ENCODE assay signal across 11 cellular contexts in genomic region chr9:34592895-34593601, GRCh38. TPM values are rescaled to one million over a fixed set of nuclear protein-coding genes. Genes with fewer than 3 reads are reported as not detected.
DNase-seq lines count a peak whose midpoint lies in the region; ATAC-seq, FAIRE-seq and TF ChIP-seq lines count a peak whose summit lies in the region.
"Had no signal": no experiment of that assay in that cellular context is flagged by ENCODE, and none has a peak within 500 bp of the region (broad histone marks: within the 10 kb centered on the region; RNA-seq: fewer than 3 reads in every experiment).

No MANE protein-coding gene starts in this region.

- no peaks in the 10 kb centered on the region for H3K36me3 ChIP-seq in IMR-90 (ENCODE audit: control insufficient read depth, insufficient read depth, low read length)
- no peaks in the 10 kb centered on the region for H3K36me3 ChIP-seq in endothelial cell of umbilical vein (ENCODE audit: control insufficient read depth in 2 of 2, extremely low read depth in 1 of 2, insufficient read depth in 2 of 2, low read length in 2 of 2)
- no peaks in the 10 kb centered on the region for H3K36me3 ChIP-seq in Karpas-422 (ENCODE audit: insufficient read depth, low read length)

- H2BK15ac ChIP-seq in IMR-90 (ENCODE audit: low read depth, low read length), result no peak overlapping the region

- dilution Hi-C loops in IMR-90 (cut with HindIII; ENCODE audit: low sequenced_read_pairs, unreplicated experiment) (no loop called here), endothelial cell of umbilical vein (cut with MboI; ENCODE audit: extremely low pct_ligation_motif_present, low sequenced_read_pairs) (no loop called here)

- no peak overlapping the region for H2AK5ac ChIP-seq in IMR-90 (ENCODE audit: low read depth, low read length)

- no peaks in the 10 kb centered on the region for H3K79me1 ChIP-seq in IMR-90 (ENCODE audit: low read depth in 1 of 2, low read length in 2 of 2)

- H2AFZ ChIP-seq in IMR-90 (replicated peaks; ENCODE audit: low read length, poor library complexity) (no peak overlapping the region), endothelial cell of umbilical vein (ENCODE audit: low read depth, low read length) (no peak overlapping the region), Karpas-422 (ENCODE audit: low read length) (no peak overlapping the region)

- DNase-seq in AG20443 (ENCODE audit: low spot score), result peak; percentile 58
- no peak for DNase-seq in IMR-90
- no peak for DNase-seq in endothelial cell of umbilical vein (ENCODE audit: low read depth, low spot score)
- DNase-seq in midbrain (lab: John Stamatoyannopoulos, UW), result peak; percentile 73
- no peak for DNase-seq in GM10248 (ENCODE audit: extremely low spot score)
- no peak for DNase-seq in Karpas-422
- DNase-seq in NCI-H2196 (lab: John Stamatoyannopoulos, UW; ENCODE audit: unreplicated experiment), result no peak
- no peak for DNase-seq in dedifferentiated amniotic fluid mesenchymal stem cell (ENCODE audit: extremely low spot score)

- no peaks in the 10 kb centered on the region for H3K9me2 ChIP-seq in Karpas-422 (replicated peaks; ENCODE audit: insufficient read depth, low read length)

- H3K4me3 ChIP-seq in IMR-90 (ENCODE audit: insufficient read depth, low read depth, low read length), result no peak overlapping the region
- no peak overlapping the region for H3K4me3 ChIP-seq in endothelial cell of umbilical vein (replicated peaks in 1 of 3; ENCODE audit: insufficient read depth in 1 of 3, low read depth in 1 of 3, low read length in 3 of 3)
- H3K4me3 ChIP-seq in Karpas-422 (ENCODE audit: low read length), result no peak overlapping the region

- H3K4me1 ChIP-seq in IMR-90 (ENCODE audit: control insufficient read depth, insufficient read depth, low read length) (no peaks in the 10 kb centered on the region; the same call in 1 of the 2 replicates), endothelial cell of umbilical vein (ENCODE audit: control insufficient read depth, extremely low read depth, insufficient read depth, low read length) (no peaks in the 10 kb centered on the region), Karpas-422 (ENCODE audit: low read length) (no peaks in the 10 kb centered on the region)

- no peak for TF ChIP-seq RAD21 in IMR-90 (IDR thresholded peaks at IDR 0.05; ENCODE audit: low read length)

- POLR2A ChIA-PET in IMR-90 (lab: Charles Lee; ENCODE audit: unreplicated experiment) (no interaction called here), endothelial cell of umbilical vein (lab: Charles Lee) (no interaction called here), GM10248 (lab: Yijun Ruan, JAX) (no interaction called here)

- H4K20me1 ChIP-seq in IMR-90 (ENCODE audit: insufficient read depth, low read length) (peaks cover 7% of the 10 kb centered on the region; the same call in 1 of the 2 replicates), endothelial cell of umbilical vein (replicated peaks; ENCODE audit: control insufficient read depth, extremely low read depth, insufficient read depth, low read length) (no peaks in the 10 kb centered on the region), Karpas-422 (ENCODE audit: insufficient read depth, low read depth, low read length) (peaks cover 4% of the 10 kb centered on the region; the same call in 1 of the 2 replicates)

- no peak for TF ChIP-seq POLR2A in IMR-90 (IDR thresholded peaks at IDR 0.05; ENCODE audit: low read depth, low read length)
- no peak for TF ChIP-seq POLR2A in endothelial cell of umbilical vein (IDR thresholded peaks at IDR 0.05; ENCODE audit: low read depth, low read length)

- H3K14ac ChIP-seq in IMR-90 (replicated peaks; ENCODE audit: low read depth, low read length), result no peak overlapping the region

- no peaks in the 10 kb centered on the region for H3K9me3 ChIP-seq in IMR-90 (ENCODE audit: control insufficient read depth, insufficient read depth, low read length)
- H3K9me3 ChIP-seq in endothelial cell of umbilical vein (replicated peaks; ENCODE audit: control insufficient read depth, insufficient read depth, low read length), result no peaks in the 10 kb centered on the region
- no peaks in the 10 kb centered on the region for H3K9me3 ChIP-seq in Karpas-422 (ENCODE audit: low read length)

- no peak overlapping the region for H3K56ac ChIP-seq in IMR-90 (ENCODE audit: extremely low read depth, insufficient read depth, low read length)

- BruUV-seq in IMR-90 (replicated peaks; lab: Mats Ljungman, UMichigan) (no TSS peak), endothelial cell of umbilical vein (replicated peaks; lab: Mats Ljungman, UMichigan) (no TSS peak)

- no peak overlapping the region for H4K5ac ChIP-seq in IMR-90 (ENCODE audit: low read depth, low read length)

- H4K8ac ChIP-seq in IMR-90 (ENCODE audit: low read depth in 2 of 2, low read length in 2 of 2), result no peak overlapping the region

- no peak overlapping the region for H3K18ac ChIP-seq in IMR-90 (ENCODE audit: low read depth, low read length)

- H3K9ac ChIP-seq in IMR-90 (ENCODE audit: low read depth, low read length) (no peak overlapping the region), endothelial cell of umbilical vein (replicated peaks; ENCODE audit: extremely low read depth, insufficient read depth, low read length) (no peak overlapping the region), Karpas-422 (ENCODE audit: low read length) (no peak overlapping the region)

- 0 out of 2 replicates have a peak overlapping the region, but pooled peaks have one; percentile 1 for H3K23ac ChIP-seq in IMR-90 (ENCODE audit: low read depth, low read length)

- H3K4me2 ChIP-seq in IMR-90 (ENCODE audit: low read depth, low read length), result no peak overlapping the region
- H3K4me2 ChIP-seq in endothelial cell of umbilical vein (ENCODE audit: insufficient read depth, low read length), result no peak overlapping the region
- H3K4me2 ChIP-seq in Karpas-422 (ENCODE audit: low read depth, low read length, poor library complexity, severe bottlenecking), result no peak overlapping the region

- 2% methylated on average over 8 of the region's 26 CpGs; no CpG with 5 or more reads in 1 of the 2 experiments for WGBS in IMR-90 (ENCODE audit: extremely low coverage in 2 of 2, insufficient read length in 1 of 2), 2 experiments

- TF ChIP-seq CTCF in IMR-90 (conservative IDR thresholded peaks at IDR 0.05; ENCODE audit: low read depth, low read length) (no peak), endothelial cell of umbilical vein (IDR thresholded peaks at IDR 0.05; ENCODE audit: extremely low read depth in 1 of 2, insufficient read depth in 1 of 2, low read depth in 1 of 2, low read length in 2 of 2) (no peak), GM10248 (IDR thresholded peaks at IDR 0.05; ENCODE audit: control extremely low read depth, extremely low read depth, low read depth, missing control alignments) (no peak)

- H3K27ac ChIP-seq in IMR-90 (ENCODE audit: insufficient read depth, low read length) (no peak overlapping the region), endothelial cell of umbilical vein (ENCODE audit: insufficient read depth, low read depth, low read length) (no peak overlapping the region), Karpas-422 (ENCODE audit: low read length) (no peak overlapping the region)
- H3K27ac ChIP-seq: RWPE1 had no signal

- ATAC-seq in IMR-90 (ENCODE audit: low read depth), result no peak

- intact Hi-C loops in IMR-90 (cut with micrococcal nuclease) (no loop called here), endothelial cell of umbilical vein (cut with micrococcal nuclease) (loop anchor here (2.0 kb wide), 1 partner anchor 156 kb away; no protein-coding TSS in a partner anchor)

- H3K27me3 ChIP-seq in IMR-90 (ENCODE audit: control insufficient read depth, insufficient read depth, low read length) (peaks cover 80% of the 10 kb centered on the region), endothelial cell of umbilical vein (ENCODE audit: control insufficient read depth in 2 of 2, insufficient read depth in 2 of 2, low read length in 2 of 2) (peaks cover 58 to 59% of the 10 kb centered on the region in 2 experiments), Karpas-422 (ENCODE audit: low read length) (no peaks in the 10 kb centered on the region)

- no peak for FAIRE-seq in endothelial cell of umbilical vein (lab: Jason Lieb, UNC)

- no peak overlapping the region for H2BK20ac ChIP-seq in IMR-90 (ENCODE audit: low read depth, low read length)

- H2BK120ac ChIP-seq in IMR-90 (ENCODE audit: low read depth, low read length), result no peak overlapping the region

- no peak overlapping the region for H2BK5ac ChIP-seq in IMR-90 (ENCODE audit: low read depth, low read length, poor library complexity, severe bottlenecking)

- CTCF ChIA-PET in IMR-90 (lab: Yijun Ruan, JAX) (interaction anchor here (1.9 to 3.3 kb wide), 2 partner anchors 11 to 46 kb away, joined by 8 to 35 read pairs; no protein-coding TSS in a partner anchor), endothelial cell of umbilical vein (lab: Charles Lee) (interaction anchor here (1.1 to 5.1 kb wide), 9 partner anchors 12 to 189 kb away, joined by 4 to 326 read pairs (median 58); no protein-coding TSS in a partner anchor), GM10248 (lab: Yijun Ruan, JAX) (interaction anchor here (1.1 to 5.1 kb wide), 16 partner anchors 10 to 189 kb away, joined by 3 to 46 read pairs (median 12); partner anchors contain the start of genes RPP25L and SIGMAR1)

- no peak overlapping the region for H4K91ac ChIP-seq in IMR-90 (ENCODE audit: insufficient read depth, low read depth, low read length)

- H3K9me1 ChIP-seq in IMR-90 (ENCODE audit: insufficient read depth, low read length), result no peaks in the 10 kb centered on the region
- no peaks in the 10 kb centered on the region for H3K9me1 ChIP-seq in endothelial cell of umbilical vein (replicated peaks; ENCODE audit: control insufficient read depth, extremely low read depth, insufficient read depth, low read length)

- H3K79me2 ChIP-seq in endothelial cell of umbilical vein (ENCODE audit: control insufficient read depth, insufficient read depth, low read length) (no peaks in the 10 kb centered on the region), Karpas-422 (ENCODE audit: low read length) (no peaks in the 10 kb centered on the region)

- no peak overlapping the region for H2AK9ac ChIP-seq in IMR-90 (replicated peaks; ENCODE audit: low read depth, low read length, poor library complexity)

- in situ Hi-C loops in IMR-90 (cut with MboI; ENCODE audit: low sequenced_read_pairs), result no loop called here

- no peak overlapping the region for H3K4ac ChIP-seq in IMR-90 (ENCODE audit: low read depth, low read length)

RNA-seq across cellular contexts. Expression of gene CNTFR, which starts 3.5 kb away (rescaled TPM):
- total RNA-seq in IMR-90 (2012; rRNA removed) (not detected in 2 replicates), endothelial cell of umbilical vein (not detected in 2 replicates)
- polyA plus RNA-seq in IMR-90 (2012; rRNA removed) (not detected in 2 replicates), endothelial cell of umbilical vein (not detected in 2 replicates)
- 0.02 TPM in 1 of 2 replicates, not detected in the other for polyA plus RNA-seq in IMR-90 (2012; cell fraction: cytosol; rRNA removed)
- not detected in 2 replicates for polyA plus RNA-seq in IMR-90 (2012; cell fraction: nucleus; rRNA removed; ENCODE audit: low replicate concordance)
- not detected in 2 replicates for polyA plus RNA-seq in endothelial cell of umbilical vein (2011; cell fraction: cytosol; rRNA removed)
- polyA plus RNA-seq in endothelial cell of umbilical vein (2011; cell fraction: nucleus; rRNA removed), result not detected in 2 replicates
- not detected in 2 replicates for polyA plus RNA-seq in endothelial cell of umbilical vein (2012)
- not detected in 2 replicates for polyA minus RNA-seq in endothelial cell of umbilical vein
- not detected for polyA minus RNA-seq in endothelial cell of umbilical vein (2011; cell fraction: cytosol; rRNA and poly(A)+ RNA removed)
- not detected in 2 replicates for polyA minus RNA-seq in endothelial cell of umbilical vein (2011; cell fraction: nucleus; rRNA and poly(A)+ RNA removed)
- not detected in 2 replicates for total RNA-seq in Karpas-422 (2014; rRNA removed; shearing (Covaris generic); ENCODE audit: low replicate concordance)

RNA-seq across cellular contexts. Expression of gene RPP25L, which starts 18.8 kb away (rescaled TPM):
- total RNA-seq in IMR-90 (2012; rRNA removed) (13.3 and 20.4 TPM in 2 replicates), endothelial cell of umbilical vein (15.1 and 15.7 TPM in 2 replicates)
- polyA plus RNA-seq in IMR-90 (2012; rRNA removed) (26.3 and 27.6 TPM in 2 replicates), endothelial cell of umbilical vein (41.0 and 46.9 TPM in 2 replicates)
- 39.7 and 47.9 TPM in 2 replicates for polyA plus RNA-seq in IMR-90 (2012; cell fraction: cytosol; rRNA removed)
- 8.7 and 19.9 TPM in 2 replicates for polyA plus RNA-seq in IMR-90 (2012; cell fraction: nucleus; rRNA removed; ENCODE audit: low replicate concordance)
- 26.1 and 27.9 TPM in 2 replicates for polyA plus RNA-seq in endothelial cell of umbilical vein (2011; cell fraction: cytosol; rRNA removed)
- polyA plus RNA-seq in endothelial cell of umbilical vein (2011; cell fraction: nucleus; rRNA removed), result 9.1 and 10.0 TPM in 2 replicates
- 18.8 and 23.8 TPM in 2 replicates for polyA plus RNA-seq in endothelial cell of umbilical vein (2012)
- polyA minus RNA-seq in endothelial cell of umbilical vein, result 7.2 and 12.7 TPM in 2 replicates
- polyA minus RNA-seq in endothelial cell of umbilical vein (2011; cell fraction: cytosol; rRNA and poly(A)+ RNA removed), result 19.8 TPM
- polyA minus RNA-seq in endothelial cell of umbilical vein (2011; cell fraction: nucleus; rRNA and poly(A)+ RNA removed), result 2.8 and 3.7 TPM in 2 replicates
- 40.3 and 62.0 TPM in 2 replicates for total RNA-seq in Karpas-422 (2014; rRNA removed; shearing (Covaris generic); ENCODE audit: low replicate concordance)

RNA-seq across cellular contexts. Expression of gene DCTN3, which starts 27.2 kb away (rescaled TPM):
- total RNA-seq in IMR-90 (2012; rRNA removed), result 104 and 122 TPM in 2 replicates
- polyA plus RNA-seq in IMR-90 (2012; rRNA removed), result 183 and 186 TPM in 2 replicates
- 177 and 196 TPM in 2 replicates for polyA plus RNA-seq in IMR-90 (2012; cell fraction: cytosol; rRNA removed)
- 103 and 138 TPM in 2 replicates for polyA plus RNA-seq in IMR-90 (2012; cell fraction: nucleus; rRNA removed; ENCODE audit: low replicate concordance)
- total RNA-seq in endothelial cell of umbilical vein, result 91.0 and 93.3 TPM in 2 replicates
- polyA plus RNA-seq in endothelial cell of umbilical vein, result 170 TPM in 2 replicates
- 163 and 168 TPM in 2 replicates for polyA plus RNA-seq in endothelial cell of umbilical vein (2011; cell fraction: cytosol; rRNA removed)
- 101 and 104 TPM in 2 replicates for polyA plus RNA-seq in endothelial cell of umbilical vein (2011; cell fraction: nucleus; rRNA removed)
- 117 and 131 TPM in 2 replicates for polyA plus RNA-seq in endothelial cell of umbilical vein (2012)
- 61.0 and 79.4 TPM in 2 replicates for polyA minus RNA-seq in endothelial cell of umbilical vein
- 26.2 TPM for polyA minus RNA-seq in endothelial cell of umbilical vein (2011; cell fraction: cytosol; rRNA and poly(A)+ RNA removed)
- 19.7 and 32.8 TPM in 2 replicates for polyA minus RNA-seq in endothelial cell of umbilical vein (2011; cell fraction: nucleus; rRNA and poly(A)+ RNA removed)
- total RNA-seq in Karpas-422 (2014; rRNA removed; shearing (Covaris generic); ENCODE audit: low replicate concordance), result 75.9 and 98.9 TPM in 2 replicates

RNA-seq across cellular contexts. Expression of gene ARID3C, which starts 35.8 kb away (rescaled TPM):
- not detected in 2 replicates for total RNA-seq in IMR-90 (2012; rRNA removed)
- polyA plus RNA-seq in IMR-90 (2012; rRNA removed), result 0.07 TPM in 1 of 2 replicates, not detected in the other
- polyA plus RNA-seq in IMR-90 (2012; cell fraction: cytosol; rRNA removed), result 0.02 TPM in 1 of 2 replicates, not detected in the other
- 0.05 and 0.07 TPM in 2 replicates for polyA plus RNA-seq in IMR-90 (2012; cell fraction: nucleus; rRNA removed; ENCODE audit: low replicate concordance)
- not detected in 2 replicates for total RNA-seq in endothelial cell of umbilical vein
- polyA plus RNA-seq in endothelial cell of umbilical vein, result not detected in 2 replicates
- 0.06 TPM in 1 of 2 replicates, not detected in the other for polyA plus RNA-seq in endothelial cell of umbilical vein (2011; cell fraction: cytosol; rRNA removed)
- not detected in 2 replicates for polyA plus RNA-seq in endothelial cell of umbilical vein (2011; cell fraction: nucleus; rRNA removed)
- not detected in 2 replicates for polyA plus RNA-seq in endothelial cell of umbilical vein (2012)
- not detected in 2 replicates for polyA minus RNA-seq in endothelial cell of umbilical vein
- polyA minus RNA-seq in endothelial cell of umbilical vein (2011; cell fraction: cytosol; rRNA and poly(A)+ RNA removed), result 0.72 TPM
- not detected in 2 replicates for polyA minus RNA-seq in endothelial cell of umbilical vein (2011; cell fraction: nucleus; rRNA and poly(A)+ RNA removed)
- 0.48 TPM in 1 of 2 replicates, not detected in the other for total RNA-seq in Karpas-422 (2014; rRNA removed; shearing (Covaris generic); ENCODE audit: low replicate concordance)
- total RNA-seq: temporal lobe had no signal
- polyA plus RNA-seq: adipose tissue had no signal

RNA-seq across cellular contexts. Expression of gene SIGMAR1, which starts 44.5 kb away (rescaled TPM):
- total RNA-seq in IMR-90 (2012; rRNA removed) (38.6 and 44.6 TPM in 2 replicates), endothelial cell of umbilical vein (74.1 and 81.2 TPM in 2 replicates)
- polyA plus RNA-seq in IMR-90 (2012; rRNA removed) (88.9 and 93.1 TPM in 2 replicates), endothelial cell of umbilical vein (78.4 and 83.5 TPM in 2 replicates)
- 77.6 and 124 TPM in 2 replicates for polyA plus RNA-seq in IMR-90 (2012; cell fraction: cytosol; rRNA removed)
- 17.7 and 38.8 TPM in 2 replicates for polyA plus RNA-seq in IMR-90 (2012; cell fraction: nucleus; rRNA removed; ENCODE audit: low replicate concordance)
- polyA plus RNA-seq in endothelial cell of umbilical vein (2011; cell fraction: cytosol; rRNA removed), result 93.9 and 95.3 TPM in 2 replicates
- polyA plus RNA-seq in endothelial cell of umbilical vein (2011; cell fraction: nucleus; rRNA removed), result 24.7 and 27.2 TPM in 2 replicates
- 80.0 and 89.4 TPM in 2 replicates for polyA plus RNA-seq in endothelial cell of umbilical vein (2012)
- polyA minus RNA-seq in endothelial cell of umbilical vein, result 61.6 and 63.3 TPM in 2 replicates
- 98.6 TPM for polyA minus RNA-seq in endothelial cell of umbilical vein (2011; cell fraction: cytosol; rRNA and poly(A)+ RNA removed)
- polyA minus RNA-seq in endothelial cell of umbilical vein (2011; cell fraction: nucleus; rRNA and poly(A)+ RNA removed), result 15.2 and 20.8 TPM in 2 replicates
- total RNA-seq in Karpas-422 (2014; rRNA removed; shearing (Covaris generic); ENCODE audit: low replicate concordance), result 78.2 and 120 TPM in 2 replicates

Comparison
In these comparisons a context has a peak if more than half of its experiments do, and no peak if none do; other contexts are left out.
1. DNase-seq: peak in AG20443 (single experiment) and midbrain (single experiment); none in IMR-90 (single experiment), endothelial cell of umbilical vein (single experiment), GM10248 (single experiment), Karpas-422 (single experiment), NCI-H2196 (single experiment) and dedifferentiated amniotic fluid mesenchymal stem cell (single experiment).